In the genomic region with DNA sequence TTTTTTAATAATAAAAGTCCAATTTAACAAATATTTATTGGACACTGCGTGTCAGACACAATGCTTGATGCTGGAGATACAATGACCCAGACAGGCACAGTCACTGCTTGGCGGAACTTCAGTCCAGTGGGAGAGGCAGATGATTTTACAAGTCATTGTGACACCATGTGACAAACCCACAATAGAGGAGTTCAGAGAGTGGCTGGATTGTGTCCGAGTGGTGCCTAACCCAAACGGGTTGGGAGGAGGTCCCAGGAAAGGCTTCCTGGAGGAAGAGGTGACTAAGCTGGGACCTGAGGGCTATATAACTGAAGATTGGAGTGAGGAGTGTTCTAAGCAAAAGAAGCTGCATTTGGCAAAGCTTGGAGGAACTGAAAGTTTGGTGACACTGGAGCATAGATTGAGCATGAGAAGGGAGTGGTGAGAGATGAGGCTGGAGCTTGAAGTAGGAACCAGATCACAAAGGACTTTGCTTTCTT, we compare ENCODE assay signal across 8 cellular contexts. TPM values are rescaled to one million over a fixed set of nuclear protein-coding genes. Genes with fewer than 3 reads are reported as not detected.
DNase-seq lines count a peak whose midpoint lies in the region; ATAC-seq and TF ChIP-seq lines count a peak whose summit lies in the region.

No MANE protein-coding gene starts in this region.

- ATAC-seq in HG02840 (IDR thresholded peaks at IDR 0.05; ENCODE audit: low FRiP score, unreplicated experiment) = peak; percentile 59
- ATAC-seq in activated naive CD8-positive, alpha-beta T cell treated with anti-CD3 and anti-CD28 coated beads, Interleukin-2, amount 50 U/mL, for 24 hours = peak; percentile 18

- no peak overlapping the region for H3K4me3 Mint-ChIP-seq in activated naive CD8-positive, alpha-beta T cell treated with anti-CD3 and anti-CD28 coated beads, Interleukin-2, amount 50 U/mL, for 24 hours

- peak overlapping the region; percentile 47 for H3K27ac Mint-ChIP-seq in activated naive CD8-positive, alpha-beta T cell treated with anti-CD3 and anti-CD28 coated beads, Interleukin-2, amount 50 U/mL, for 24 hours

- CTCF ChIA-PET in GM10248 (lab: Yijun Ruan, JAX) = interaction anchor here (0.8 to 1.6 kb wide), 5 partner anchors 10 to 21 kb away, joined by 3 to 7 read pairs (median 4); no protein-coding TSS in a partner anchor

- DNase-seq in Caki2 (ENCODE audit: low read depth) (peak; percentile 83), middle frontal gyrus (ENCODE audit: extremely low spot score, low spot score) (peak; percentile 65), GM10248 (ENCODE audit: extremely low spot score) (no peak), activated gamma-delta T cell (lab: John Stamatoyannopoulos, UW) (no peak), AG08396 (ENCODE audit: low spot score) (no peak)
- no peak for DNase-seq in activated naive CD8-positive, alpha-beta T cell treated with anti-CD3 and anti-CD28 coated beads, Interleukin-2, amount 50 U/mL, for 24 hours
- DNase-seq in activated effector memory CD4-positive, alpha-beta T cell treated with Interleukin-2 at 50 U/mL for 16 hours = no peak

- H3K36me3 Mint-ChIP-seq in activated naive CD8-positive, alpha-beta T cell treated with anti-CD3 and anti-CD28 coated beads, Interleukin-2, amount 50 U/mL, for 24 hours (ENCODE audit: low read depth) = peaks cover 11% of the 10 kb centered on the region

- in situ Hi-C loops in Caki2 (cut with HindIII; ENCODE audit: low pct_unique_long_range_greater_than_20kb, low sequenced_read_pairs) = no loop called here

- H3K27me3 Mint-ChIP-seq in activated naive CD8-positive, alpha-beta T cell treated with anti-CD3 and anti-CD28 coated beads, Interleukin-2, amount 50 U/mL, for 24 hours = no peaks in the 10 kb centered on the region

- no peaks in the 10 kb centered on the region for H3K9me3 Mint-ChIP-seq in activated naive CD8-positive, alpha-beta T cell treated with anti-CD3 and anti-CD28 coated beads, Interleukin-2, amount 50 U/mL, for 24 hours

- no peak for TF ChIP-seq CTCF in GM10248 (IDR thresholded peaks at IDR 0.05; ENCODE audit: control extremely low read depth, extremely low read depth, low read depth, missing control alignments)

- POLR2A ChIA-PET in GM10248 (lab: Yijun Ruan, JAX) = interaction anchor here (0.5 to 0.7 kb wide), 2 partner anchors 59 to 183 kb away, joined by 3 read pairs; no protein-coding TSS in a partner anchor

- peaks cover 88% of the 10 kb centered on the region for H3K4me1 Mint-ChIP-seq in activated naive CD8-positive, alpha-beta T cell treated with anti-CD3 and anti-CD28 coated beads, Interleukin-2, amount 50 U/mL, for 24 hours

RNA-seq across cellular contexts. Expression of a gene that starts 41.4 kb away (rescaled TPM):
- total RNA-seq in Caki2 (2014; rRNA removed; shearing (Covaris generic); ENCODE audit: low replicate concordance) = 2.4 and 5.3 TPM in 2 replicates

Comparison
In these comparisons a context has a peak if more than half of its experiments do, and no peak if none do; other contexts are left out.
1. DNase-seq: peak in Caki2 (single experiment) and middle frontal gyrus (single experiment); none in activated naive CD8-positive, alpha-beta T cell treated with anti-CD3 and anti-CD28 coated beads, Interleukin-2, amount 50 U/mL, for 24 hours (single experiment), GM10248 (single experiment), activated gamma-delta T cell (single experiment), activated effector memory CD4-positive, alpha-beta T cell treated with Interleukin-2 at 50 U/mL for 16 hours (single experiment) and AG08396 (single experiment).